8 cellular contexts compared by ENCODE assay signal in the genomic region with DNA sequence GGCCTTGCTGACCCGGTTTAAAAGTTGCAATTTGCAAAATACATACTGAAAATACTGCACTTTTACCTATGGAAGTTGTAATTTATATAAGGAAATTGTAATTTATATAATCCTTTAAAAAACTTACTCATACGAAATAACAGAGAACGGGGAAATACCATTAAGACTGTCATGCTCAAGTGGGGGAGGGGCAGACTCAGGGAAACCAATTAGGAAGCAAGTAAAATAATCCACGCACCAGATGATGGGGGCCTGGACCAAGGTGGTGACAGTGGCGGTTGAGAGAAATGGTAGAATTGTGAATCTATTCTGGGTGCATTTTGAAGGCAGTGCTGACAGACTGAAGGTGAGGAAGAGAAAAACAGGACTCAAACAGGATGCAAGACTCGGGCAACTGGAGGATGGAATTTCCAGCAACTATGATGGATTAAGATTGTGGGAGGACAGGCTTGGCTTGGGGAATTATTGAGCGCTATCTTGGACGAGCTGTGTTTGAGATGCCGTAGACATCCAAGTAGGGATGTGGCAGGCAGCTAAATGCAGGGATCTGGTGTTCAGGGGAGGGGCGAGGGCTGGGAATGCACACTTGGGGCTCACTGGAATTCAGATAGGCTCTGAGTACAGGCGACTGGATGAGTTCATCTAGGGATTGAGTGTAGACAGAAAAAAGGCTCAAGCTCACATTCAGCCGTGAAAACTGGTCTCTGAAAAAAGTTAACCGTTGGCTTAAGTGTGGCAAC. TPM values are rescaled to one million over a fixed set of nuclear protein-coding genes. Genes with fewer than 3 reads are reported as not detected.
DNase-seq lines count a peak whose midpoint lies in the region; ATAC-seq and TF ChIP-seq lines count a peak whose summit lies in the region.

No MANE protein-coding gene starts in this region.

- no peaks in the 10 kb centered on the region for H3K36me3 ChIP-seq in BLaER1

- H3K9ac ChIP-seq in BLaER1 = peak overlapping the region; percentile 75

- peaks cover 6 to 31% (median 29%) of the 10 kb centered on the region in 3 donors for H3K27me3 Mint-ChIP-seq in immature natural killer cell (ENCODE audit: low read depth in 3 of 3)
- peaks cover 24% of the 10 kb centered on the region for H3K27me3 Mint-ChIP-seq in stimulated activated memory B cell treated with anti-CD40 and anti-IgM and Interleukin-4, amounts not matched to agents 10 μg/mL and 1 μg/mL and 100 μg/mL, for 72 hours

- H3K9me3 Mint-ChIP-seq in immature natural killer cell = no peaks in the 10 kb centered on the region
- H3K9me3 Mint-ChIP-seq in stimulated activated memory B cell treated with anti-CD40 and anti-IgM and Interleukin-4, amounts not matched to agents 10 μg/mL and 1 μg/mL and 100 μg/mL, for 72 hours = no peaks in the 10 kb centered on the region

- in situ Hi-C loops in astrocyte of the cerebellum (cut with HindIII; ENCODE audit: low sequenced_read_pairs) = no loop called here

- H4K20me1 ChIP-seq in BLaER1 = no peaks in the 10 kb centered on the region

- H3K4me3 ChIP-seq in BLaER1 (peak overlapping the region; percentile 92), astrocyte of the cerebellum (ENCODE audit: low read depth, low read length) (peak overlapping the region; percentile 92)

- H3K4me1 Mint-ChIP-seq in immature natural killer cell = peaks cover 14 to 21% of the 10 kb centered on the region in 2 donors
- peaks cover 11% of the 10 kb centered on the region for H3K4me1 Mint-ChIP-seq in stimulated activated memory B cell treated with anti-CD40 and anti-IgM and Interleukin-4, amounts not matched to agents 10 μg/mL and 1 μg/mL and 100 μg/mL, for 72 hours

- peak overlapping the region; percentile 83 to 97 (median 92) for H3K27ac Mint-ChIP-seq in immature natural killer cell
- peak overlapping the region; percentile 94 for H3K27ac Mint-ChIP-seq in stimulated activated memory B cell treated with anti-CD40 and anti-IgM and Interleukin-4, amounts not matched to agents 10 μg/mL and 1 μg/mL and 100 μg/mL, for 72 hours

- TF ChIP-seq CTCF in astrocyte of the cerebellum (IDR thresholded peaks at IDR 0.05; ENCODE audit: low read depth, low read length, missing control alignments) = no peak

- no peak for TF ChIP-seq POLR2A in GM18505 (IDR thresholded peaks at IDR 0.05; ENCODE audit: borderline replicate concordance, extremely low read depth, insufficient read depth, insufficient read length)

- no peaks in the 10 kb centered on the region for H3K9me3 ChIP-seq in BLaER1

- no peak for ATAC-seq in stimulated activated memory B cell treated with anti-CD40 and anti-IgM and Interleukin-4, amounts not matched to agents 10 μg/mL and 1 μg/mL and 100 μg/mL, for 72 hours
- ATAC-seq in GM18505 (IDR thresholded peaks at IDR 0.05; ENCODE audit: unreplicated experiment) = no peak

- H3K4me1 ChIP-seq in BLaER1 = peaks cover 14% of the 10 kb centered on the region

- DNase-seq in HuH-7 (ENCODE audit: low spot score) (peak; percentile 9), astrocyte of the cerebellum (ENCODE audit: low read depth) (peak; percentile 8), immature natural killer cell (no peak), medulla oblongata (ENCODE audit: extremely low spot score) (no peak), NCI-H526 treated with DMSO at 0.1 percent for 48 hours (lab: John Stamatoyannopoulos, UW) (no peak)

- H3K27me3 ChIP-seq in BLaER1 = no peaks in the 10 kb centered on the region

- peak overlapping the region; percentile 89 to 96 (median 92) for H3K4me3 Mint-ChIP-seq in immature natural killer cell
- H3K4me3 Mint-ChIP-seq in stimulated activated memory B cell treated with anti-CD40 and anti-IgM and Interleukin-4, amounts not matched to agents 10 μg/mL and 1 μg/mL and 100 μg/mL, for 72 hours = peak overlapping the region; percentile 95

- no peak overlapping the region for H3K27ac ChIP-seq in BLaER1

- peaks cover 0 to 4% (median 0%) of the 10 kb centered on the region in 3 donors for H3K36me3 Mint-ChIP-seq in immature natural killer cell
- no peaks in the 10 kb centered on the region for H3K36me3 Mint-ChIP-seq in stimulated activated memory B cell treated with anti-CD40 and anti-IgM and Interleukin-4, amounts not matched to agents 10 μg/mL and 1 μg/mL and 100 μg/mL, for 72 hours

- H3K4me2 ChIP-seq in BLaER1 = peak overlapping the region; percentile 87

RNA-seq across cellular contexts. Expression of a gene that starts 1.0 kb away (rescaled TPM):
- not detected for polyA plus RNA-seq in immature natural killer cell

RNA-seq across cellular contexts. Expression of a gene that starts 7.2 kb away (rescaled TPM):
- polyA plus RNA-seq in immature natural killer cell = 1 to 10 TPM in 2 of 3 donors, not detected in 1; 2.2 to 2.4 TPM

Comparison
In these comparisons a context has a peak if more than half of its experiments do, and no peak if none do; other contexts are left out.
1. DNase-seq: peak in HuH-7 (single experiment) and astrocyte of the cerebellum (single experiment); none in immature natural killer cell (0 of 3), medulla oblongata (single experiment) and NCI-H526 treated with DMSO at 0.1 percent for 48 hours (single experiment).